ENCODE assay signal across 13 cellular contexts in the genomic region with DNA sequence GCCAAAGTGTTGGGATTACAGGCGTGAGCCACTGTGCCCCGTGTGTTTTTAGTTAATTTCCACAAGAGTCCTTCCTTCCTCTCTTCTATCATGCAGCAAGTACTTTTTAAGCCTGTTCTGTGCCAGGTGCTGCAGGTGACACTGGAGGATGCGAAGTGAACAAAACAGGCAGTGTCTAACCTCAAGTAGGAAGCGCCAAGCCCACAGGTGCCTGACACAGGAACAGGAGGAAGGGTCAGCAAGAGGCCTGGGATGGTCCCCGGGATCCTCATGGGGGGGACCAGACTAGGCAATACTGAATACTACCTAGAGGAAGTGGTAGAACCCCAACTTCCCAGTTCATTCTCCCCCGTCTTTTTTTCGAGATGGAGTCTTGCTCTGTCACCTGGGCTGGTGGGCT. TPM values are rescaled to one million over a fixed set of nuclear protein-coding genes. Genes with fewer than 3 reads are reported as not detected.
DNase-seq lines count a peak whose midpoint lies in the region; ATAC-seq and TF ChIP-seq lines count a peak whose summit lies in the region.
"Had no signal": no experiment of that assay in that cellular context is flagged by ENCODE, and none has a peak within 500 bp of the region (broad histone marks: within the 10 kb centered on the region; RNA-seq: fewer than 3 reads in every experiment).

No MANE protein-coding gene starts in this region.

- CTCF ChIA-PET in OCI-LY7 (lab: Charles Lee; ENCODE audit: unreplicated experiment): no interaction called here

- peak; percentile 16 for DNase-seq in NCI-H1436 (lab: John Stamatoyannopoulos, UW)
- DNase-seq in NCI-H1436 treated with DMSO at 0.1 percent for 48 hours (lab: John Stamatoyannopoulos, UW): no peak
- DNase-seq in GM23338 (ENCODE audit: low spot score): no peak
- DNase-seq in OCI-LY7 (ENCODE audit: low spot score): peak; percentile 75
- DNase-seq in mesendoderm: no peak
- no peak for DNase-seq in 8988T
- no peak for DNase-seq in foreskin melanocyte
- DNase-seq: NCI-H1105 treated with DMSO at 0.1 percent for 48 hours had no signal

- H3K36me3 Mint-ChIP-seq in GM23338 (ENCODE audit: low read depth): peaks cover 35% of the 10 kb centered on the region

- no peak overlapping the region for H3K9ac ChIP-seq in mesendoderm (ENCODE audit: low read length)

- H3K79me1 ChIP-seq in mesendoderm (ENCODE audit: low read length): peaks cover 19% of the 10 kb centered on the region

- H3K4me1 Mint-ChIP-seq in GM23338: peaks cover 46% of the 10 kb centered on the region

- H3K56ac ChIP-seq in mesendoderm (ENCODE audit: low read length): peak overlapping the region; percentile 57

- H3K4me3 Mint-ChIP-seq in GM23338: no peak overlapping the region; the same call in 2 of the 3 replicates

- no peaks in the 10 kb centered on the region for H3K9me2 ChIP-seq in GM23338 (ENCODE audit: insufficient read depth)
- H3K9me2 ChIP-seq in OCI-LY7 (ENCODE audit: insufficient read depth, low read length): no peaks in the 10 kb centered on the region

- H4K5ac ChIP-seq in mesendoderm (ENCODE audit: low read length): no peak overlapping the region

- H3K27ac Mint-ChIP-seq in GM23338: peak overlapping the region; percentile 80; the same call in 1 of the 2 replicates

- H3K9me3 ChIP-seq in OCI-LY7 (ENCODE audit: low read length): no peaks in the 10 kb centered on the region
- H3K9me3 ChIP-seq: upper lobe of left lung had no signal

- no TSS peak for BruUV-seq in OCI-LY7 (replicated peaks; lab: Mats Ljungman, UMichigan)

- H3K36me3 ChIP-seq in GM23338 (ENCODE audit: insufficient read depth) (peaks cover 27% of the 10 kb centered on the region), OCI-LY7 (ENCODE audit: insufficient read depth, low read length) (peaks cover 34% of the 10 kb centered on the region), mesendoderm (ENCODE audit: control insufficient read depth, insufficient read depth, low read length) (peaks cover 10% of the 10 kb centered on the region)

- H3K27ac ChIP-seq in GM23338 (ENCODE audit: low read depth) (peak overlapping the region; percentile 94), OCI-LY7 (ENCODE audit: low read depth, low read length, poor library complexity, severe bottlenecking) (peak overlapping the region; percentile 94), mesendoderm (ENCODE audit: low read depth, low read length) (no peak overlapping the region)

- no peak overlapping the region for H3K4ac ChIP-seq in mesendoderm (ENCODE audit: low read depth, low read length)

- H3K27me3 ChIP-seq in GM23338 (ENCODE audit: insufficient read depth) (no peaks in the 10 kb centered on the region), mesendoderm (ENCODE audit: insufficient read depth, low read length, poor library complexity) (no peaks in the 10 kb centered on the region)
- H3K27me3 ChIP-seq: upper lobe of left lung had no signal

- H3K4me2 ChIP-seq in GM23338 (no peak overlapping the region), OCI-LY7 (ENCODE audit: low read length) (peak overlapping the region; percentile 93), mesendoderm (ENCODE audit: low read length) (no peak overlapping the region)

- H2BK120ac ChIP-seq in mesendoderm (ENCODE audit: low read depth, low read length): peak overlapping the region; percentile 69

- H3K18ac ChIP-seq in mesendoderm (ENCODE audit: low read length): no peak overlapping the region

- WGBS in mesendoderm (ENCODE audit: extremely low coverage, insufficient coverage, low lambda C conversion rate): no CpG with 5 or more reads among the region's 7 CpGs

- 0 out of 2 replicates have a peak overlapping the region, but pooled peaks have one; percentile 63 for H2AFZ ChIP-seq in GM23338
- peak overlapping the region; percentile 75 for H2AFZ ChIP-seq in OCI-LY7 (ENCODE audit: low read length)

- H3K27me3 Mint-ChIP-seq in GM23338 (ENCODE audit: insufficient read depth, low read depth, poor library complexity): peaks cover 14% of the 10 kb centered on the region
- H3K27me3 Mint-ChIP-seq: memory B cell had no signal

- H4K20me1 ChIP-seq in GM23338 (replicated peaks; ENCODE audit: insufficient read depth) (peaks cover 24% of the 10 kb centered on the region), OCI-LY7 (ENCODE audit: insufficient read depth, low read length) (peaks cover 31% of the 10 kb centered on the region)

- H3K4me3 ChIP-seq in GM23338 (no peak overlapping the region), OCI-LY7 (ENCODE audit: low read depth, low read length, poor library complexity, severe bottlenecking) (peak overlapping the region; percentile 98), mesendoderm (ENCODE audit: low read length) (no peak overlapping the region)
- H3K4me3 ChIP-seq: coronary artery had no signal

- H3K9me3 Mint-ChIP-seq in GM23338: no peaks in the 10 kb centered on the region
- H3K9me3 Mint-ChIP-seq: memory B cell had no signal

- no peak overlapping the region for H3K23ac ChIP-seq in mesendoderm (ENCODE audit: low read length)

- H2BK15ac ChIP-seq in mesendoderm (replicated peaks; ENCODE audit: low read depth): no peak overlapping the region

- H4K8ac ChIP-seq in mesendoderm (ENCODE audit: low read depth, low read length): no peak overlapping the region

- H3K4me1 ChIP-seq in GM23338 (ENCODE audit: insufficient read depth) (peaks cover 29% of the 10 kb centered on the region), OCI-LY7 (ENCODE audit: insufficient read depth, low read length, poor library complexity, severe bottlenecking) (peaks cover 64% of the 10 kb centered on the region), mesendoderm (ENCODE audit: control insufficient read depth, low read depth, low read length) (peaks cover 4% of the 10 kb centered on the region)

- H3K79me2 ChIP-seq in GM23338 (replicated peaks; ENCODE audit: insufficient read depth) (peaks cover 48% of the 10 kb centered on the region), OCI-LY7 (ENCODE audit: insufficient read depth, low read depth, low read length) (peaks cover 51% of the 10 kb centered on the region), mesendoderm (ENCODE audit: control insufficient read depth, insufficient read depth, low read length) (peaks cover 40% of the 10 kb centered on the region)

- H2AK5ac ChIP-seq in mesendoderm (ENCODE audit: low read length): no peak overlapping the region

- POLR2A ChIA-PET in OCI-LY7 (lab: Charles Lee): interaction anchor here (0.6 kb wide), 1 partner anchor 124 kb away, joined by 4 read pairs; no protein-coding TSS in a partner anchor

- ATAC-seq in GM23338 (no peak), HG02884 (IDR thresholded peaks at IDR 0.05; ENCODE audit: unreplicated experiment) (no peak)

- peaks cover 42% of the 10 kb centered on the region for H3F3A ChIP-seq in GM23338 (replicated peaks; ENCODE audit: low read depth)

- TF ChIP-seq CTCF in GM23338 (conservative IDR thresholded peaks at IDR 0.05; ENCODE audit: low read depth in 2 of 2): no peak
- no peak for TF ChIP-seq CTCF in OCI-LY7 (conservative IDR thresholded peaks at IDR 0.05; ENCODE audit: low read length)

- intact Hi-C loops in OCI-LY7 (cut with micrococcal nuclease; ENCODE audit: unreplicated experiment): loop anchor here (5.0 kb wide), 1 partner anchor 99 kb away; a partner anchor contains a TSS

- H2BK5ac ChIP-seq in mesendoderm (ENCODE audit: low read length): no peak overlapping the region

TF ChIP-seq in GM23338, 12 proteins besides CTCF, POLR2A, EP300 and RAD21 (continues in another document):
- no peak for TF ChIP-seq JUNB (IDR thresholded peaks at IDR 0.05; ENCODE audit: unreplicated experiment)

RNA-seq across cellular contexts. Expression of a gene that starts 1.8 kb away (rescaled TPM):
- 724 and 760 TPM in 2 replicates for total RNA-seq in GM23338 (2014; rRNA removed; shearing (Covaris generic))
- polyA plus RNA-seq in GM23338 (2016; fragmentation: Nextera tagmentation; extraction: Ambion mirVana): 1,131 and 1,182 TPM in 2 replicates
- total RNA-seq in OCI-LY7 (2014; rRNA removed; shearing (Covaris generic)): 1,039 and 1,069 TPM in 2 replicates
- total RNA-seq in OCI-LY7 (2022): 398 and 581 TPM in 2 replicates
- 708 TPM for polyA plus RNA-seq in mesendoderm (2013, experiment 1 of 2)
- 707 TPM for polyA plus RNA-seq in mesendoderm (2013, experiment 2 of 2)

RNA-seq across cellular contexts. Expression of a gene that starts 3.1 kb away (rescaled TPM):
- total RNA-seq in GM23338 (2014; rRNA removed; shearing (Covaris generic)): 74.7 and 83.5 TPM in 2 replicates
- 86.4 and 86.5 TPM in 2 replicates for polyA plus RNA-seq in GM23338 (2016; fragmentation: Nextera tagmentation; extraction: Ambion mirVana)
- total RNA-seq in OCI-LY7 (2014; rRNA removed; shearing (Covaris generic)): 96.1 and 135 TPM in 2 replicates
- total RNA-seq in OCI-LY7 (2022): 90.7 and 117 TPM in 2 replicates
- polyA plus RNA-seq in mesendoderm (2013, experiment 1 of 2): 77.3 TPM
- 81.0 TPM for polyA plus RNA-seq in mesendoderm (2013, experiment 2 of 2)

RNA-seq across cellular contexts. Expression of a gene that starts 9.1 kb away (rescaled TPM):
- 67.0 and 69.7 TPM in 2 replicates for total RNA-seq in GM23338 (2014; rRNA removed; shearing (Covaris generic))
- polyA plus RNA-seq in GM23338 (2016; fragmentation: Nextera tagmentation; extraction: Ambion mirVana): 121 and 127 TPM in 2 replicates
- total RNA-seq in OCI-LY7 (2014; rRNA removed; shearing (Covaris generic)): 237 and 243 TPM in 2 replicates
- total RNA-seq in OCI-LY7 (2022): 171 and 183 TPM in 2 replicates
- 84.9 TPM for polyA plus RNA-seq in mesendoderm (2013, experiment 1 of 2)
- 85.2 TPM for polyA plus RNA-seq in mesendoderm (2013, experiment 2 of 2)

RNA-seq across cellular contexts. Expression of a gene that starts 17.5 kb away (rescaled TPM):
- 0.62 and 0.63 TPM in 2 replicates for total RNA-seq in GM23338 (2014; rRNA removed; shearing (Covaris generic))
- 1.9 and 2.9 TPM in 2 replicates for polyA plus RNA-seq in GM23338 (2016; fragmentation: Nextera tagmentation; extraction: Ambion mirVana)
- 6.8 and 8.7 TPM in 2 replicates for total RNA-seq in OCI-LY7 (2014; rRNA removed; shearing (Covaris generic))
- total RNA-seq in OCI-LY7 (2022): 13.8 and 14.5 TPM in 2 replicates
- polyA plus RNA-seq in mesendoderm (2013, experiment 1 of 2): 0.49 TPM
- 0.46 TPM for polyA plus RNA-seq in mesendoderm (2013, experiment 2 of 2)
- total RNA-seq: fibroblast of lung, upper lobe of left lung had no signal

RNA-seq across cellular contexts. Expression of a gene that starts 20.4 kb away (rescaled TPM):
- total RNA-seq in GM23338 (2014; rRNA removed; shearing (Covaris generic)): 46.5 and 63.9 TPM in 2 replicates
- polyA plus RNA-seq in GM23338 (2016; fragmentation: Nextera tagmentation; extraction: Ambion mirVana): 255 and 290 TPM in 2 replicates
- 29.5 and 43.0 TPM in 2 replicates for total RNA-seq in OCI-LY7 (2014; rRNA removed; shearing (Covaris generic))
- 24.7 and 32.4 TPM in 2 replicates for total RNA-seq in OCI-LY7 (2022)
- 64.6 TPM for polyA plus RNA-seq in mesendoderm (2013, experiment 1 of 2)
- 65.6 TPM for polyA plus RNA-seq in mesendoderm (2013, experiment 2 of 2)

Comparison
In these comparisons a context has a peak if more than half of its experiments do, and no peak if none do; other contexts are left out.
1. DNase-seq: peak in NCI-H1436 (single experiment) and OCI-LY7 (single experiment); none in NCI-H1436 treated with DMSO at 0.1 percent for 48 hours (single experiment), GM23338 (single experiment), mesendoderm (single experiment), 8988T (single experiment) and foreskin melanocyte (single experiment).